ENCODE assay signal across 1 cellular context in genomic region chr1:109198043-109198695, GRCh38.
A peak's percentile ranks its signal among the peaks of the same experiment; 100 is the strongest.
TF ChIP-seq lines count a peak whose summit lies in the region.

No MANE protein-coding gene starts in this region.

TF ChIP-seq in K562, 482 proteins besides CTCF, POLR2A, EP300 and RAD21 (continued from another document and continues in another):
- TF ChIP-seq, protein P1, sequence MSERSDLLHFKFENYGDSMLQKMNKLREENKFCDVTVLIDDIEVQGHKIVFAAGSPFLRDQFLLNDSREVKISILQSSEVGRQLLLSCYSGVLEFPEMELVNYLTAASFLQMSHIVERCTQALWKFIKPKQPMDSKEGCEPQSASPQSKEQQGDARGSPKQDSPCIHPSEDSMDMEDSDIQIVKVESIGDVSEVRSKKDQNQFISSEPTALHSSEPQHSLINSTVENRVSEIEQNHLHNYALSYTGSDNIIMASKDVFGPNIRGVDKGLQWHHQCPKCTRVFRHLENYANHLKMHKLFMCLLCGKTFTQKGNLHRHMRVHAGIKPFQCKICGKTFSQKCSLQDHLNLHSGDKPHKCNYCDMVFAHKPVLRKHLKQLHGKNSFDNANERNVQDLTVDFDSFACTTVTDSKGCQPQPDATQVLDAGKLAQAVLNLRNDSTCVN (CRISPR knock-in tag; IDR thresholded peaks at IDR 0.05): no peak
- TF ChIP-seq, protein P2, sequence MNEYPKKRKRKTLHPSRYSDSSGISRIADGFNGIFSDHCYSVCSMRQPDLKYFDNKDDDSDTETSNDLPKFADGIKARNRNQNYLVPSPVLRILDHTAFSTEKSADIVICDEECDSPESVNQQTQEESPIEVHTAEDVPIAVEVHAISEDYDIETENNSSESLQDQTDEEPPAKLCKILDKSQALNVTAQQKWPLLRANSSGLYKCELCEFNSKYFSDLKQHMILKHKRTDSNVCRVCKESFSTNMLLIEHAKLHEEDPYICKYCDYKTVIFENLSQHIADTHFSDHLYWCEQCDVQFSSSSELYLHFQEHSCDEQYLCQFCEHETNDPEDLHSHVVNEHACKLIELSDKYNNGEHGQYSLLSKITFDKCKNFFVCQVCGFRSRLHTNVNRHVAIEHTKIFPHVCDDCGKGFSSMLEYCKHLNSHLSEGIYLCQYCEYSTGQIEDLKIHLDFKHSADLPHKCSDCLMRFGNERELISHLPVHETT (CRISPR knock-in tag; conservative IDR thresholded peaks at IDR 0.05 in 1 of 2, IDR thresholded peaks at IDR 0.05 in 1 of 2): peak in 1 of 2 experiments; percentile 59; a peak in 1 of 4 replicates
- peak; percentile 89 for TF ChIP-seq NCOR1 (IDR thresholded peaks at IDR 0.05)
- TF ChIP-seq SMAD1 (IDR thresholded peaks at IDR 0.05; ENCODE audit: low read depth, low read length, partially characterized antibody): no peak
- TF ChIP-seq MLLT1 (IDR thresholded peaks at IDR 0.05): no peak
- TF ChIP-seq MAZ (CRISPR knock-in tag; conservative IDR thresholded peaks at IDR 0.05 in 1 of 2, IDR thresholded peaks at IDR 0.05 in 1 of 2): no peak
- no peak for TF ChIP-seq POLR3G (IDR thresholded peaks at IDR 0.05; ENCODE audit: extremely low read depth, insufficient read length, insufficient replicate concordance)
- TF ChIP-seq ELF4 (CRISPR knock-in tag; IDR thresholded peaks at IDR 0.05): 0 out of 2 replicates have a peak, but pooled peaks have one; percentile 15
- no peak for TF ChIP-seq ZNF282 (CRISPR knock-in tag; IDR thresholded peaks at IDR 0.05)
- TF ChIP-seq RFX1 (IDR thresholded peaks at IDR 0.05): no peak
- no peak for TF ChIP-seq HMG20B (CRISPR knock-in tag; IDR thresholded peaks at IDR 0.05)
- TF ChIP-seq ZNF717 (CRISPR knock-in tag; IDR thresholded peaks at IDR 0.05): no peak
- TF ChIP-seq PTRF (tag; IDR thresholded peaks at IDR 0.05): no peak
- TF ChIP-seq HDAC2 (IDR thresholded peaks at IDR 0.05): peak; percentile 73
- no peak for TF ChIP-seq CSDE1 (IDR thresholded peaks at IDR 0.05)
- no peak for TF ChIP-seq FOXA1 (IDR thresholded peaks at IDR 0.05; ENCODE audit: borderline replicate concordance)
- TF ChIP-seq GATAD2B (IDR thresholded peaks at IDR 0.05; ENCODE audit: borderline replicate concordance): no peak
- no peak for TF ChIP-seq MEF2A (IDR thresholded peaks at IDR 0.05; ENCODE audit: control insufficient read depth, low read depth, low read length)
- 0 out of 2 replicates have a peak, but pooled peaks have one; percentile 25 for TF ChIP-seq TCF7 (IDR thresholded peaks at IDR 0.05; ENCODE audit: borderline replicate concordance)
- no peak for TF ChIP-seq ELK1 (CRISPR knock-in tag; IDR thresholded peaks at IDR 0.05)
- peak; percentile 62 for TF ChIP-seq MTA3 (IDR thresholded peaks at IDR 0.05; ENCODE audit: borderline replicate concordance)
- peak; percentile 12 for TF ChIP-seq TAF1 (IDR thresholded peaks at IDR 0.05; ENCODE audit: control insufficient read depth, extremely low read depth, insufficient read depth, low read length, severe bottlenecking)
- TF ChIP-seq MCM7 (IDR thresholded peaks at IDR 0.05): no peak
- TF ChIP-seq ETV5 (CRISPR knock-in tag; IDR thresholded peaks at IDR 0.05; ENCODE audit: low read depth): peak; percentile 66; the same call in 1 of the 2 replicates
- TF ChIP-seq NFIX (CRISPR knock-in tag; IDR thresholded peaks at IDR 0.05; ENCODE audit: low read depth): no peak
- no peak for TF ChIP-seq ZNF589 (CRISPR knock-in tag; IDR thresholded peaks at IDR 0.05; ENCODE audit: low read depth)
- TF ChIP-seq CHAMP1 (IDR thresholded peaks at IDR 0.05): no peak
- TF ChIP-seq, protein P3, sequence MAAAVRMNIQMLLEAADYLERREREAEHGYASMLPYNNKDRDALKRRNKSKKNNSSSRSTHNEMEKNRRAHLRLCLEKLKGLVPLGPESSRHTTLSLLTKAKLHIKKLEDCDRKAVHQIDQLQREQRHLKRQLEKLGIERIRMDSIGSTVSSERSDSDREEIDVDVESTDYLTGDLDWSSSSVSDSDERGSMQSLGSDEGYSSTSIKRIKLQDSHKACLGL (CRISPR knock-in tag; IDR thresholded peaks at IDR 0.05; ENCODE audit: borderline replicate concordance, poor library complexity, severe bottlenecking): no peak
- TF ChIP-seq STAG1 (CRISPR knock-in tag; IDR thresholded peaks at IDR 0.05; ENCODE audit: borderline replicate concordance): no peak
- peak; percentile 73 for TF ChIP-seq SMARCC2 (IDR thresholded peaks at IDR 0.05; ENCODE audit: low read depth)
- no peak for TF ChIP-seq IRF1 (CRISPR knock-in tag; IDR thresholded peaks at IDR 0.05; ENCODE audit: borderline replicate concordance)
- TF ChIP-seq FOXJ3 (CRISPR knock-in tag; IDR thresholded peaks at IDR 0.05): no peak
- TF ChIP-seq ASH1L (IDR thresholded peaks at IDR 0.05; ENCODE audit: borderline replicate concordance, low read depth, partially characterized antibody): no peak
- TF ChIP-seq TSC22D4 (tag; IDR thresholded peaks at IDR 0.05): no peak
- TF ChIP-seq YBX1 (IDR thresholded peaks at IDR 0.05): no peak
- no peak; the same call in 1 of the 2 replicates for TF ChIP-seq ESRRA (IDR thresholded peaks at IDR 0.05; ENCODE audit: borderline replicate concordance, low read depth)
- TF ChIP-seq ZNF253 (CRISPR knock-in tag; conservative IDR thresholded peaks at IDR 0.05): no peak
- no peak for TF ChIP-seq ZNF445 (CRISPR knock-in tag; IDR thresholded peaks at IDR 0.05; ENCODE audit: low read depth)
- TF ChIP-seq BHLHE40 (IDR thresholded peaks at IDR 0.05; ENCODE audit: low read length): no peak
- TF ChIP-seq COPS2 (conservative IDR thresholded peaks at IDR 0.05): no peak
- TF ChIP-seq BRCA1 (IDR thresholded peaks at IDR 0.05): no peak
- TF ChIP-seq BRCA1 (CRISPR knock-in tag; IDR thresholded peaks at IDR 0.05): no peak
- TF ChIP-seq TRIM24 (IDR thresholded peaks at IDR 0.05): peak; percentile 61 to 62; a peak in 2 of 4 replicates
- TF ChIP-seq SLC30A9 (CRISPR knock-in tag; IDR thresholded peaks at IDR 0.05): no peak
- TF ChIP-seq ZNF766 (CRISPR knock-in tag; conservative IDR thresholded peaks at IDR 0.05): no peak
- peak; percentile 69 for TF ChIP-seq FOXM1 (IDR thresholded peaks at IDR 0.05; ENCODE audit: low read depth)
- TF ChIP-seq FOXM1 (CRISPR knock-in tag; IDR thresholded peaks at IDR 0.05; ENCODE audit: low read depth): no peak
- TF ChIP-seq MAFK (IDR thresholded peaks at IDR 0.05; ENCODE audit: low read length): peak; percentile 88
- TF ChIP-seq, protein P4, sequence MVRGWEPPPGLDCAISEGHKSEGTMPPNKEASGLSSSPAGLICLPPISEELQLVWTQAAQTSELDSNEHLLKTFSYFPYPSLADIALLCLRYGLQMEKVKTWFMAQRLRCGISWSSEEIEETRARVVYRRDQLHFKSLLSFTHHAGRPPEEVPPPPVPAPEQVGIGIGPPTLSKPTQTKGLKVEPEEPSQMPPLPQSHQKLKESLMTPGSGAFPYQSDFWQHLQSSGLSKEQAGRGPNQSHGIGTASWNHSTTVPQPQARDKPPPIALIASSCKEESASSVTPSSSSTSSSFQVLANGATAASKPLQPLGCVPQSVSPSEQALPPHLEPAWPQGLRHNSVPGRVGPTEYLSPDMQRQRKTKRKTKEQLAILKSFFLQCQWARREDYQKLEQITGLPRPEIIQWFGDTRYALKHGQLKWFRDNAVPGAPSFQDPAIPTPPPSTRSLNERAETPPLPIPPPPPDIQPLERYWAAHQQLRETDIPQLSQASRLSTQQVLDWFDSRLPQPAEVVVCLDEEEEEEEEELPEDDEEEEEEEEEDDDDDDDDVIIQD (CRISPR knock-in tag; IDR thresholded peaks at IDR 0.05): no peak
- TF ChIP-seq ELF1 (tag; IDR thresholded peaks at IDR 0.05): peak; percentile 74
- TF ChIP-seq MCM3 (IDR thresholded peaks at IDR 0.05): no peak
- TF ChIP-seq LEF1 (IDR thresholded peaks at IDR 0.05): no peak; the same call in 1 of the 2 replicates
- no peak for TF ChIP-seq CREBBP (IDR thresholded peaks at IDR 0.05; ENCODE audit: low read depth, low read length)
- 0 out of 2 replicates have a peak, but pooled peaks have one; percentile 16 for TF ChIP-seq ZNF24 (IDR thresholded peaks at IDR 0.05)
- TF ChIP-seq, protein P5, sequence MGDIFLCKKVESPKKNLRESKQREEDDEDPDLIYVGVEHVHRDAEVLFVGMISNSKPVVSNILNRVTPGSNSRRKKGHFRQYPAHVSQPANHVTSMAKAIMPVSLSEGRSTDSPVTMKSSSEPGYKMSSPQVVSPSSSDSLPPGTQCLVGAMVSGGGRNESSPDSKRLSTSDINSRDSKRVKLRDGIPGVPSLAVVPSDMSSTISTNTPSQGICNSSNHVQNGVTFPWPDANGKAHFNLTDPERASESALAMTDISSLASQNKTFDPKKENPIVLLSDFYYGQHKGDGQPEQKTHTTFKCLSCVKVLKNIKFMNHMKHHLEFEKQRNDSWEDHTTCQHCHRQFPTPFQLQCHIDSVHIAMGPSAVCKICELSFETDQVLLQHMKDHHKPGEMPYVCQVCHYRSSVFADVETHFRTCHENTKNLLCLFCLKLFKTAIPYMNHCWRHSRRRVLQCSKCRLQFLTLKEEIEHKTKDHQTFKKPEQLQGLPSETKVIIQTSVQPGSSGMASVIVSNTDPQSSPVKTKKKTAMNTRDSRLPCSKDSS (IDR thresholded peaks at IDR 0.05; ENCODE audit: low read depth, partially characterized antibody): no peak
- TF ChIP-seq MECOM (CRISPR knock-in tag; IDR thresholded peaks at IDR 0.05): no peak
- no peak for TF ChIP-seq CBX1 (IDR thresholded peaks at IDR 0.05; ENCODE audit: low read depth)
- TF ChIP-seq, protein P6, sequence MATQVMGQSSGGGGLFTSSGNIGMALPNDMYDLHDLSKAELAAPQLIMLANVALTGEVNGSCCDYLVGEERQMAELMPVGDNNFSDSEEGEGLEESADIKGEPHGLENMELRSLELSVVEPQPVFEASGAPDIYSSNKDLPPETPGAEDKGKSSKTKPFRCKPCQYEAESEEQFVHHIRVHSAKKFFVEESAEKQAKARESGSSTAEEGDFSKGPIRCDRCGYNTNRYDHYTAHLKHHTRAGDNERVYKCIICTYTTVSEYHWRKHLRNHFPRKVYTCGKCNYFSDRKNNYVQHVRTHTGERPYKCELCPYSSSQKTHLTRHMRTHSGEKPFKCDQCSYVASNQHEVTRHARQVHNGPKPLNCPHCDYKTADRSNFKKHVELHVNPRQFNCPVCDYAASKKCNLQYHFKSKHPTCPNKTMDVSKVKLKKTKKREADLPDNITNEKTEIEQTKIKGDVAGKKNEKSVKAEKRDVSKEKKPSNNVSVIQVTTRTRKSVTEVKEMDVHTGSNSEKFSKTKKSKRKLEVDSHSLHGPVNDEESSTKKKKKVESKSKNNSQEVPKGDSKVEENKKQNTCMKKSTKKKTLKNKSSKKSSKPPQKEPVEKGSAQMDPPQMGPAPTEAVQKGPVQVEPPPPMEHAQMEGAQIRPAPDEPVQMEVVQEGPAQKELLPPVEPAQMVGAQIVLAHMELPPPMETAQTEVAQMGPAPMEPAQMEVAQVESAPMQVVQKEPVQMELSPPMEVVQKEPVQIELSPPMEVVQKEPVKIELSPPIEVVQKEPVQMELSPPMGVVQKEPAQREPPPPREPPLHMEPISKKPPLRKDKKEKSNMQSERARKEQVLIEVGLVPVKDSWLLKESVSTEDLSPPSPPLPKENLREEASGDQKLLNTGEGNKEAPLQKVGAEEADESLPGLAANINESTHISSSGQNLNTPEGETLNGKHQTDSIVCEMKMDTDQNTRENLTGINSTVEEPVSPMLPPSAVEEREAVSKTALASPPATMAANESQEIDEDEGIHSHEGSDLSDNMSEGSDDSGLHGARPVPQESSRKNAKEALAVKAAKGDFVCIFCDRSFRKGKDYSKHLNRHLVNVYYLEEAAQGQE (CRISPR knock-in tag; IDR thresholded peaks at IDR 0.05; ENCODE audit: low read depth): no peak
